Comparison of ENCODE assay signal across 8 cellular contexts in genomic region chr3:182713743-182714517, GRCh38.
DNase-seq lines count a peak whose midpoint lies in the region; ATAC-seq and TF ChIP-seq lines count a peak whose summit lies in the region.

No MANE protein-coding gene starts in this region.

- H3K27ac Mint-ChIP-seq in activated naive CD8-positive, alpha-beta T cell treated with anti-CD3 and anti-CD28 coated beads, Interleukin-2, amount 10 ng/mL, durations not matched to agents 7 days and 5 days = no peak overlapping the region
- H3K27ac Mint-ChIP-seq in activated naive CD8-positive, alpha-beta T cell treated with anti-CD3 and anti-CD28 coated beads for 36 hours = no peak overlapping the region
- no peak overlapping the region for H3K27ac Mint-ChIP-seq in natural killer cell

- no peaks in the 10 kb centered on the region for H3K9me3 ChIP-seq in RWPE2 (ENCODE audit: severe bottlenecking)

- H3K4me1 ChIP-seq in RWPE2 (ENCODE audit: insufficient read depth, poor library complexity, severe bottlenecking) = no peaks in the 10 kb centered on the region

- H3K9me3 Mint-ChIP-seq in activated naive CD8-positive, alpha-beta T cell treated with anti-CD3 and anti-CD28 coated beads, Interleukin-2, amount 10 ng/mL, durations not matched to agents 7 days and 5 days = no peaks in the 10 kb centered on the region
- H3K9me3 Mint-ChIP-seq in activated naive CD8-positive, alpha-beta T cell treated with anti-CD3 and anti-CD28 coated beads for 36 hours = no peaks in the 10 kb centered on the region
- no peaks in the 10 kb centered on the region for H3K9me3 Mint-ChIP-seq in natural killer cell

- no peaks in the 10 kb centered on the region for H3K36me3 Mint-ChIP-seq in activated naive CD8-positive, alpha-beta T cell treated with anti-CD3 and anti-CD28 coated beads, Interleukin-2, amount 10 ng/mL, durations not matched to agents 7 days and 5 days
- H3K36me3 Mint-ChIP-seq in activated naive CD8-positive, alpha-beta T cell treated with anti-CD3 and anti-CD28 coated beads for 36 hours = no peaks in the 10 kb centered on the region
- no peaks in the 10 kb centered on the region for H3K36me3 Mint-ChIP-seq in natural killer cell

- H3K36me3 ChIP-seq in RWPE2 (ENCODE audit: low read depth) = no peaks in the 10 kb centered on the region

- peak; percentile 58 for ATAC-seq in activated naive CD8-positive, alpha-beta T cell treated with anti-CD3 and anti-CD28 coated beads, Interleukin-2, amount 10 ng/mL, durations not matched to agents 7 days and 5 days (ENCODE audit: low read depth)
- ATAC-seq in RWPE2 (ENCODE audit: low read depth) = peak; percentile 77
- ATAC-seq in natural killer cell = peak; percentile 57 to 69 (median 64)

- H3K4me3 ChIP-seq in HFF-Myc (replicated peaks; ENCODE audit: low read depth, low read length) = no peak overlapping the region
- no peak overlapping the region for H3K4me3 ChIP-seq in RWPE2 (ENCODE audit: severe bottlenecking)

- H3K4me3 Mint-ChIP-seq in activated naive CD8-positive, alpha-beta T cell treated with anti-CD3 and anti-CD28 coated beads, Interleukin-2, amount 10 ng/mL, durations not matched to agents 7 days and 5 days = no peak overlapping the region
- no peak overlapping the region for H3K4me3 Mint-ChIP-seq in activated naive CD8-positive, alpha-beta T cell treated with anti-CD3 and anti-CD28 coated beads for 36 hours
- H3K4me3 Mint-ChIP-seq in natural killer cell = no peak overlapping the region

- POLR2A ChIA-PET in activated naive CD8-positive, alpha-beta T cell treated with anti-CD3 and anti-CD28 coated beads, Interleukin-2, amount 10 ng/mL, durations not matched to agents 7 days and 5 days (lab: Charles Lee) = no interaction called here

- intact Hi-C loops in natural killer cell (cut with micrococcal nuclease) = loop anchor here (1.0 kb wide), 1 partner anchor 123 kb away; no protein-coding TSS in a partner anchor

- no peak overlapping the region for H3K27ac ChIP-seq in RWPE2 (ENCODE audit: poor library complexity, severe bottlenecking)

- H3K27me3 Mint-ChIP-seq in activated naive CD8-positive, alpha-beta T cell treated with anti-CD3 and anti-CD28 coated beads, Interleukin-2, amount 10 ng/mL, durations not matched to agents 7 days and 5 days = peaks cover 3% of the 10 kb centered on the region
- H3K27me3 Mint-ChIP-seq in activated naive CD8-positive, alpha-beta T cell treated with anti-CD3 and anti-CD28 coated beads for 36 hours = no peaks in the 10 kb centered on the region
- peaks cover 0 to 12% of the 10 kb centered on the region in 2 donors for H3K27me3 Mint-ChIP-seq in natural killer cell (ENCODE audit: low read depth in 2 of 2)

- no peak for DNase-seq in activated naive CD8-positive, alpha-beta T cell treated with anti-CD3 and anti-CD28 coated beads, Interleukin-2, amount 10 ng/mL, durations not matched to agents 7 days and 5 days
- DNase-seq in activated naive CD8-positive, alpha-beta T cell treated with anti-CD3 and anti-CD28 coated beads for 36 hours = no peak
- DNase-seq in HFF-Myc (ENCODE audit: extremely low read depth, low read depth) = peak; percentile 46
- DNase-seq in NAMALWA (ENCODE audit: low spot score) = peak; percentile 81
- no peak for DNase-seq in RWPE2 (ENCODE audit: low spot score)
- peak; percentile 85 to 87 for DNase-seq in erythroblast (lab: John Stamatoyannopoulos, UW)
- DNase-seq in natural killer cell = no peak
- no peak for DNase-seq in effector CD8-positive, alpha-beta T cell (lab: John Stamatoyannopoulos, UW)

- H3K4me1 Mint-ChIP-seq in activated naive CD8-positive, alpha-beta T cell treated with anti-CD3 and anti-CD28 coated beads, Interleukin-2, amount 10 ng/mL, durations not matched to agents 7 days and 5 days = peaks cover 21% of the 10 kb centered on the region
- peaks cover 11% of the 10 kb centered on the region for H3K4me1 Mint-ChIP-seq in activated naive CD8-positive, alpha-beta T cell treated with anti-CD3 and anti-CD28 coated beads for 36 hours
- peaks cover 0 to 7% of the 10 kb centered on the region in 2 donors for H3K4me1 Mint-ChIP-seq in natural killer cell

- no peak for TF ChIP-seq POLR2A in erythroblast (IDR thresholded peaks at IDR 0.05; ENCODE audit: low read length)

- TF ChIP-seq CTCF in HFF-Myc (IDR thresholded peaks at IDR 0.05; ENCODE audit: low read depth, low read length, missing control alignments) = peak; percentile 40
- TF ChIP-seq CTCF in RWPE2 (IDR thresholded peaks at IDR 0.05; ENCODE audit: poor library complexity, severe bottlenecking) = peak; percentile 78
- TF ChIP-seq CTCF in natural killer cell (IDR thresholded peaks at IDR 0.05) = peak; percentile 53

- H3K27me3 ChIP-seq in RWPE2 (ENCODE audit: insufficient read depth, poor library complexity, severe bottlenecking) = no peaks in the 10 kb centered on the region

Comparison
In these comparisons a context has a peak if more than half of its experiments do, and no peak if none do; other contexts are left out.
1. DNase-seq: peak in HFF-Myc (single experiment), NAMALWA (single experiment) and erythroblast (2 of 2); none in activated naive CD8-positive, alpha-beta T cell treated with anti-CD3 and anti-CD28 coated beads, Interleukin-2, amount 10 ng/mL, durations not matched to agents 7 days and 5 days (single experiment), activated naive CD8-positive, alpha-beta T cell treated with anti-CD3 and anti-CD28 coated beads for 36 hours (single experiment), RWPE2 (single experiment), natural killer cell (single experiment) and effector CD8-positive, alpha-beta T cell (single experiment).
2. Peak in every context shown above with its lines, with median percentiles within 50 percentile points of each other: ATAC-seq and CTCF ChIP-seq.